12 cellular contexts compared by ENCODE assay signal in the genomic region with DNA sequence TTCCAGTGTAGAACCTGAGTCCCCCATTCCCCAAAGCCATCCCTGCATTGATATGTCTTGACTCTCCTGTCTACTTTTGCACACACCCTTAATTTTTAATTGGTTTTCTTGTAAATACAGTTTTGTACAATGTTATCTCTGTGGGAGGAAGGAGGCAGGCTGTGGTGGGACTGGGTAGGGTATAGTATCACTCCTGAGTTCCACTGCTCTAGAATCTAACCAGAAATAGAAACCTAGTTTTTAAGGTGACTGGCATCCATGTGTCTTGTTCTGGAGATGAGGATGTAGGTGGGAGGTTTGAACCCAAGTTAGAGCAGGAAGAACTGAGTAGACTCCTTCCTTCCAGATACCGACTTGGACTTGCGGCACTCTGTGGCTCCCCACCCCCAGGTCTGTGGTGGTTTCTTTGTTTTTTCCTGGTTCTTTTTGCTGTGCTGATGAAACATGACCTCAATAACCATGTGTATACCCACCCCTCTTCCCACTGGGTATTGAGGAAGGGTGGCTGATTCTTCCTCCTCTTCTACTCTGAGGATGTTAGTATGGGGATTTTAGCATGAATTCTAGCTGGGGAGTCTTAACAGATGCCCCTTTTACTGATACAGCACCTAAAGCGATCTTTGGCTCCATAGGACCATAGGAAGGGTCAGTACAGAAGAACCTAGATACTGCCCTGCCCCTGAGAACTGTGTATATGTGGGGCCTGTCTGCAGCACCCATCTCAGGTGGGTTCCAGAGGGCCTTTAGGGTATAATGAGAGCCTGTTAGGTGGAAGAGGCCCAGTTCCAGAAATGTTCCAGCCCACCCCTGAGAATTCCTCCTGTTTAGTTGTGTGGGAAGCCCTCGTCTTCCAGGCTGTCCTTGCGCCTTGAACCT. TPM values are rescaled to one million over a fixed set of nuclear protein-coding genes. Genes with fewer than 3 reads are reported as not detected.
DNase-seq lines count a peak whose midpoint lies in the region; ATAC-seq and TF ChIP-seq lines count a peak whose summit lies in the region.
"Had no signal": no experiment of that assay in that cellular context is flagged by ENCODE, and none has a peak within 500 bp of the region (broad histone marks: within the 10 kb centered on the region; RNA-seq: fewer than 3 reads in every experiment).

No MANE protein-coding gene starts in this region.

- no peaks in the 10 kb centered on the region for H3K9me3 ChIP-seq in CD8-positive, alpha-beta T cell (ENCODE audit: low read length)
- H3K9me3 ChIP-seq in T-helper 17 cell (ENCODE audit: control insufficient read depth, low read length, poor library complexity, severe bottlenecking) (no peaks in the 10 kb centered on the region), esophagus squamous epithelium (no peaks in the 10 kb centered on the region), sigmoid colon (no peaks in the 10 kb centered on the region), PC-3 (ENCODE audit: low read length) (no peaks in the 10 kb centered on the region)

- no peak overlapping the region for H3K4me2 ChIP-seq in PC-3 (ENCODE audit: low read length)

- peaks cover 70% of the 10 kb centered on the region for H3K36me3 Mint-ChIP-seq in CD8-positive, alpha-beta T cell
- peaks cover 9% of the 10 kb centered on the region for H3K36me3 Mint-ChIP-seq in T-helper 17 cell (ENCODE audit: low read depth)

- no peaks in the 10 kb centered on the region for H3K27me3 Mint-ChIP-seq in CD8-positive, alpha-beta T cell (ENCODE audit: low read depth)
- no peaks in the 10 kb centered on the region for H3K27me3 Mint-ChIP-seq in T-helper 17 cell
- H3K27me3 Mint-ChIP-seq: central memory CD8-positive, alpha-beta T cell had no signal

- no peaks in the 10 kb centered on the region for H3K9me3 Mint-ChIP-seq in CD8-positive, alpha-beta T cell
- H3K9me3 Mint-ChIP-seq: central memory CD8-positive, alpha-beta T cell had no signal

- H3K4me3 Mint-ChIP-seq in CD8-positive, alpha-beta T cell, result no peak overlapping the region
- no peak overlapping the region for H3K4me3 Mint-ChIP-seq in T-helper 17 cell
- H3K4me3 Mint-ChIP-seq: central memory CD8-positive, alpha-beta T cell had no signal

- no peak for ATAC-seq in CD8-positive, alpha-beta T cell
- no peak for ATAC-seq in T-helper 17 cell
- ATAC-seq in GM19324 (IDR thresholded peaks at IDR 0.05; ENCODE audit: low FRiP score, unreplicated experiment), result no peak
- ATAC-seq in PC-3, result no peak
- no peak for ATAC-seq in GM21515 (IDR thresholded peaks at IDR 0.05; ENCODE audit: unreplicated experiment)

- H3K4me3 ChIP-seq in CD8-positive, alpha-beta T cell (ENCODE audit: low read depth, low read length), result no peak overlapping the region
- H3K4me3 ChIP-seq in esophagus squamous epithelium (no peak overlapping the region), sigmoid colon (no peak overlapping the region), PC-3 (ENCODE audit: low read length) (no peak overlapping the region)

- H3F3A ChIP-seq in PC-3 (ENCODE audit: low read length, unreplicated experiment), result no peaks in the 10 kb centered on the region

- TF ChIP-seq EP300 in sigmoid colon (IDR thresholded peaks at IDR 0.05), result no peak

- POLR2A ChIA-PET in CD8-positive, alpha-beta T cell (lab: Charles Lee), result no interaction called here
- POLR2A ChIA-PET in PC-3 (lab: Charles Lee; ENCODE audit: unreplicated experiment), result no interaction called here

- TF ChIP-seq POLR2A in esophagus squamous epithelium (IDR thresholded peaks at IDR 0.05) (no peak), sigmoid colon (IDR thresholded peaks at IDR 0.05) (no peak)

- BruUV-seq in PC-3 (replicated peaks; lab: Mats Ljungman, UMichigan), result no TSS peak

- CTCF ChIA-PET in CD8-positive, alpha-beta T cell (lab: Charles Lee), result no interaction called here
- CTCF ChIA-PET in PC-3 (lab: Charles Lee), result no interaction called here

- no peak for DNase-seq in CD8-positive, alpha-beta T cell
- no peak for DNase-seq in T-helper 17 cell
- no peak for DNase-seq in esophagus squamous epithelium (lab: John Stamatoyannopoulos, UW)
- no peak for DNase-seq in sigmoid colon
- no peak for DNase-seq in AML-193 (lab: John Stamatoyannopoulos, UW)
- DNase-seq in PC-3, result no peak
- DNase-seq: DMS53, NCI-H1092, posterior cingulate gyrus had no signal

- no peaks in the 10 kb centered on the region for H3K27me3 ChIP-seq in CD8-positive, alpha-beta T cell (ENCODE audit: insufficient read depth, low read length)
- H3K27me3 ChIP-seq in esophagus squamous epithelium (no peaks in the 10 kb centered on the region), sigmoid colon (no peaks in the 10 kb centered on the region), PC-3 (ENCODE audit: low read length) (no peaks in the 10 kb centered on the region)

- peaks cover 45% of the 10 kb centered on the region for H3K36me3 ChIP-seq in CD8-positive, alpha-beta T cell (ENCODE audit: insufficient read depth, low read length)
- H3K36me3 ChIP-seq in esophagus squamous epithelium (peaks cover 45 to 82% (median 47%) of the 10 kb centered on the region in 3 donors), sigmoid colon (peaks cover 41 to 60% (median 53%) of the 10 kb centered on the region in 4 donors), PC-3 (ENCODE audit: low read depth, low read length) (peaks cover 48% of the 10 kb centered on the region)

- no peaks in the 10 kb centered on the region; the same call in 1 of the 2 replicates for H4K20me1 ChIP-seq in PC-3 (ENCODE audit: low read length)

- H3K9ac ChIP-seq in PC-3 (ENCODE audit: low read length), result no peak overlapping the region

- peaks cover 11% of the 10 kb centered on the region for H3K4me1 Mint-ChIP-seq in CD8-positive, alpha-beta T cell (ENCODE audit: low read depth)
- peaks cover 17% of the 10 kb centered on the region for H3K4me1 Mint-ChIP-seq in T-helper 17 cell

- intact Hi-C loops in CD8-positive, alpha-beta T cell (cut with DNase I, micrococcal nuclease), result no loop called here
- intact Hi-C loops in esophagus squamous epithelium (cut with DNase I) (no loop called here), sigmoid colon (cut with DNase I) (no loop called here), PC-3 (cut with micrococcal nuclease) (no loop called here)

- no peak overlapping the region for H3K27ac ChIP-seq in CD8-positive, alpha-beta T cell (ENCODE audit: low read depth, low read length)
- H3K27ac ChIP-seq in esophagus squamous epithelium (peak overlapping the region in 3 of 4 donors; percentile 67 to 74 (median 69)), sigmoid colon (peak overlapping the region in 3 of 4 donors; percentile 53 to 69 (median 56)), PC-3 (ENCODE audit: low read length) (no peak overlapping the region)

- H3K4me1 ChIP-seq in CD8-positive, alpha-beta T cell (ENCODE audit: insufficient read depth, low read length), result no peaks in the 10 kb centered on the region
- H3K4me1 ChIP-seq in esophagus squamous epithelium, result peaks cover 0 to 82% (median 54%) of the 10 kb centered on the region in 3 donors
- peaks cover 0 to 43% (median 33%) of the 10 kb centered on the region in 4 donors for H3K4me1 ChIP-seq in sigmoid colon
- peaks cover 4% of the 10 kb centered on the region; the same call in 1 of the 2 replicates for H3K4me1 ChIP-seq in PC-3 (ENCODE audit: insufficient read depth, low read length)

- WGBS in esophagus squamous epithelium, 2 donors, result 86 to 90% methylated on average over 4 of the region's 5 CpGs
- WGBS in sigmoid colon, 2 donors, result 89 to 92% methylated on average over 5 of the region's 5 CpGs

- no peaks in the 10 kb centered on the region for H3K9me2 ChIP-seq in PC-3 (replicated peaks; ENCODE audit: low read length)

- no peak overlapping the region for H2AFZ ChIP-seq in PC-3 (ENCODE audit: low read length)

- H3K79me2 ChIP-seq in PC-3 (ENCODE audit: low read length), result no peaks in the 10 kb centered on the region

- TF ChIP-seq CTCF in CD8-positive, alpha-beta T cell (IDR thresholded peaks at IDR 0.05), result no peak
- TF ChIP-seq CTCF in esophagus squamous epithelium (IDR thresholded peaks at IDR 0.05), result no peak
- no peak for TF ChIP-seq CTCF in sigmoid colon (IDR thresholded peaks at IDR 0.05)
- TF ChIP-seq CTCF in PC-3 (conservative IDR thresholded peaks at IDR 0.05; ENCODE audit: low read depth, low read length), result no peak

- peak overlapping the region; percentile 84 for H3K27ac Mint-ChIP-seq in CD8-positive, alpha-beta T cell
- H3K27ac Mint-ChIP-seq in T-helper 17 cell, result peak overlapping the region; percentile 54

RNA-seq across cellular contexts. Expression of gene SF3B3, which starts 48.7 kb away (rescaled TPM):
- 100 to 1,000 TPM; 142 TPM for total RNA-seq in CD8-positive, alpha-beta T cell
- total RNA-seq in T-helper 17 cell, result 100 to 1,000 TPM; 163 to 182 TPM
- total RNA-seq in esophagus squamous epithelium, result 100 to 1,000 TPM in 3 of 4 donors, 10 to 100 TPM in 1; 77.9 to 145 (median 134) TPM
- total RNA-seq in sigmoid colon, result 10 to 100 TPM; 41.9 to 71.5 (median 59.5) TPM
- 10 to 100 TPM; 23.8 to 98.5 (median 30.6) TPM for polyA plus RNA-seq in sigmoid colon
- 133 and 181 TPM in 2 replicates for total RNA-seq in PC-3 (2014; rRNA removed)

RNA-seq across cellular contexts. Expression of gene COG4, which starts 48.9 kb away (rescaled TPM):
- total RNA-seq in CD8-positive, alpha-beta T cell, result 10 to 100 TPM; 19.7 to 21.0 TPM
- total RNA-seq in T-helper 17 cell (10 to 100 TPM; 26.3 to 54.0 TPM), esophagus squamous epithelium (10 to 100 TPM; 40.3 to 54.0 (median 47.5) TPM), sigmoid colon (10 to 100 TPM; 25.2 to 44.3 (median 31.9) TPM), PC-3 (2014; rRNA removed) (35.5 and 56.4 TPM in 2 replicates)
- 10 to 100 TPM; 31.2 to 51.0 (median 39.5) TPM for polyA plus RNA-seq in sigmoid colon

Comparison
In these comparisons a context has a peak if more than half of its experiments do, and no peak if none do; other contexts are left out.
1. H3K27ac ChIP-seq: peak in esophagus squamous epithelium (3 of 4) and sigmoid colon (3 of 4); none in CD8-positive, alpha-beta T cell (single experiment) and PC-3 (single experiment).